Comparison of ENCODE assay signal across 10 cellular contexts in the genomic region with DNA sequence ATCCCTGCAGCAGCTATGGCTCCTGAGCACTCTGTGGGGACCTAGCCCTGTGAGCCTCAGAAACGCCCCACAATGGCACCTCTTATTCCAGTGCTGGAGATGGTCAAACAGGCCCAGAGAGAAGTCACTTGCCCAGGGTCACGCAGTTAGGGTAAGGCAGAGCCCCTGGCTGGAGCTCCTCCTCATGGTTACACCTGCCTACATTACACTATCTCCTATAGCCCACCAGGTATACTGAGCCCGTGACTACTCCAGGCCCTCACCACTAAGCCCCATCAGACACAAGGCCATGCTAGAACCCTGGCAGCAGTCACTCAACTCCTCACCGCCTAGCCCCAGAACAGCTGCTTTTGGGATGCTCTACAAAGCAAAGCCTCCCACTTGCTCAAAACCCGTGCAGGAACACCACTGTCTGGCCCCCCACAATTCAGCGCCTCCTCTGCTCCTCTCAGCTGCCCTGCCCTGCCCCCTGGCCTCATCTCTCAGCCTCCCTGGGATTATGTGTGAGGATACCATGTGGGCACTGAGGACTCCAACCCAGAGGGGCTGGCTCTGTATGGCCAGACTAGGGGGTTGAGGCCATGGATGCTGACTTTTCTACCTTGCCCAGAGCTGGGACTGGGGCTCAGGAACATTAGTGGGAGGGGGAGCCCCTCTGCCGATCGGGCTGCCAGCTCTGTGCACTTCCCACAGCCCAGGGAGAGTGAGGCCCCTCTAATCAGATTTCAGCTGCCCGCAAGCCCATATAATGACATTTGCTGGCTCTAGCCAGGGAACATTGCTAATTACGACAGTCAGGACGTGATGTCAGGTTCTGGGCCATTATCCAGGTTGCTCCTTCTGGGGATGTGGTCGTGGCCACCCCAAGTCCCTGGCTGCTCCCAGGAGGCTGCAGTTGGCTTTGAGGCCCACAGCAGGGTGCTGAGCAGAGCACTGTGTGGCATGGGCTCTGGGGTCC. TPM values are rescaled to one million over a fixed set of nuclear protein-coding genes. Genes with fewer than 3 reads are reported as not detected.
DNase-seq lines count a peak whose midpoint lies in the region; ATAC-seq and TF ChIP-seq lines count a peak whose summit lies in the region.
"Had no signal": no experiment of that assay in that cellular context is flagged by ENCODE, and none has a peak within 500 bp of the region (broad histone marks: within the 10 kb centered on the region; RNA-seq: fewer than 3 reads in every experiment).

No MANE protein-coding gene starts in this region.

- ATAC-seq in left colon (no peak), thoracic aorta (ENCODE audit: insufficient number of reproducible peaks, low FRiP score, low read depth) (no peak), HG03108 (IDR thresholded peaks at IDR 0.05; ENCODE audit: unreplicated experiment) (no peak)
- ATAC-seq: A549 had no signal

- peaks cover 7% of the 10 kb centered on the region for H3K36me3 ChIP-seq in thoracic aorta

- peaks cover 14 to 53% of the 10 kb centered on the region in 2 donors for H3K4me1 ChIP-seq in thoracic aorta (ENCODE audit: control insufficient read depth in 1 of 2, low read depth in 2 of 2)

- peak overlapping the region; percentile 53 to 79 for H3K27ac ChIP-seq in thoracic aorta
- H3K27ac ChIP-seq: A549 had no signal

- intact Hi-C loops in left colon (cut with DNase I, micrococcal nuclease): no loop called here

- H3K9me3 ChIP-seq in thoracic aorta: no peaks in the 10 kb centered on the region
- H3K9me3 ChIP-seq: A549 had no signal

- no peak for TF ChIP-seq CTCF in thoracic aorta (IDR thresholded peaks at IDR 0.05)

- no peaks in the 10 kb centered on the region for H3K27me3 ChIP-seq in thoracic aorta (replicated peaks; ENCODE audit: insufficient read depth)

- peak; percentile 12 for DNase-seq in activated CD8-positive, alpha-beta memory T cell treated with anti-CD3 and anti-CD28 coated beads, Interleukin-2, amount 50 U/mL, for 4 hours
- DNase-seq in activated CD8-positive, alpha-beta memory T cell treated with anti-CD3 and anti-CD28 coated beads, Interleukin-2, amount 50 U/mL, for 48 hours: no peak
- DNase-seq in dermis blood vessel endothelial cell (peak; percentile 69), left colon (peak; percentile 3 to 23), thoracic aorta (ENCODE audit: low spot score) (no peak), A172 (ENCODE audit: low spot score) (no peak), NCI-H510A (lab: John Stamatoyannopoulos, UW) (no peak)
- DNase-seq: activated CD4-positive, alpha-beta memory T cell treated with anti-CD3 and anti-CD28 coated beads for 36 hours had no signal

- H3K4me3 ChIP-seq in thoracic aorta: no peak overlapping the region
- H3K4me3 ChIP-seq: A549 had no signal

RNA-seq across cellular contexts. Expression of gene NT5DC2, which starts 4.0 kb away (rescaled TPM):
- total RNA-seq in dermis blood vessel endothelial cell (32.2 and 81.1 TPM in 2 replicates), left colon (10 to 100 TPM; 14.1 to 15.6 TPM), thoracic aorta (10 to 100 TPM; 47.6 to 83.4 TPM)
- total RNA-seq in A172 (2014; rRNA removed; shearing (Covaris generic)): 65.6 and 92.3 TPM in 2 replicates

RNA-seq across cellular contexts. Expression of gene UQCC5, which starts 6.8 kb away (rescaled TPM):
- total RNA-seq in dermis blood vessel endothelial cell (1.7 and 2.7 TPM in 2 replicates), left colon (10 to 100 TPM; 11.7 to 17.4 TPM), thoracic aorta (1 to 10 TPM in 1 of 2 donors, under 1 TPM in 1; 0.95 to 8.7 TPM)
- 17.1 and 47.0 TPM in 2 replicates for total RNA-seq in A172 (2014; rRNA removed; shearing (Covaris generic))

RNA-seq across cellular contexts. Expression of gene STAB1, which starts 34.5 kb away (rescaled TPM):
- 462 and 464 TPM in 2 replicates for total RNA-seq in dermis blood vessel endothelial cell
- total RNA-seq in left colon: 100 to 1,000 TPM in 1 of 2 donors, 10 to 100 TPM in 1; 51.4 to 111 TPM
- 100 to 1,000 TPM; 249 to 837 TPM for total RNA-seq in thoracic aorta
- total RNA-seq in A172 (2014; rRNA removed; shearing (Covaris generic)): 0.12 TPM in 1 of 2 replicates, not detected in the other

Comparison
In these comparisons a context has a peak if more than half of its experiments do, and no peak if none do; other contexts are left out.
1. DNase-seq: peak in activated CD8-positive, alpha-beta memory T cell treated with anti-CD3 and anti-CD28 coated beads, Interleukin-2, amount 50 U/mL, for 4 hours (single experiment), dermis blood vessel endothelial cell (single experiment) and left colon (2 of 2); none in activated CD8-positive, alpha-beta memory T cell treated with anti-CD3 and anti-CD28 coated beads, Interleukin-2, amount 50 U/mL, for 48 hours (single experiment), thoracic aorta (single experiment), A172 (single experiment) and NCI-H510A (single experiment).
2. RNA of gene STAB1, which starts 34.5 kb away (total RNA-seq): 249 to 837 TPM in thoracic aorta, 462 to 464 TPM in dermis blood vessel endothelial cell and 51.4 to 111 TPM in left colon; 0.12 TPM in A172; every median in the first group is over 10 times any median in the second.